Comparison of ENCODE assay signal across 9 cellular contexts in the genomic region with DNA sequence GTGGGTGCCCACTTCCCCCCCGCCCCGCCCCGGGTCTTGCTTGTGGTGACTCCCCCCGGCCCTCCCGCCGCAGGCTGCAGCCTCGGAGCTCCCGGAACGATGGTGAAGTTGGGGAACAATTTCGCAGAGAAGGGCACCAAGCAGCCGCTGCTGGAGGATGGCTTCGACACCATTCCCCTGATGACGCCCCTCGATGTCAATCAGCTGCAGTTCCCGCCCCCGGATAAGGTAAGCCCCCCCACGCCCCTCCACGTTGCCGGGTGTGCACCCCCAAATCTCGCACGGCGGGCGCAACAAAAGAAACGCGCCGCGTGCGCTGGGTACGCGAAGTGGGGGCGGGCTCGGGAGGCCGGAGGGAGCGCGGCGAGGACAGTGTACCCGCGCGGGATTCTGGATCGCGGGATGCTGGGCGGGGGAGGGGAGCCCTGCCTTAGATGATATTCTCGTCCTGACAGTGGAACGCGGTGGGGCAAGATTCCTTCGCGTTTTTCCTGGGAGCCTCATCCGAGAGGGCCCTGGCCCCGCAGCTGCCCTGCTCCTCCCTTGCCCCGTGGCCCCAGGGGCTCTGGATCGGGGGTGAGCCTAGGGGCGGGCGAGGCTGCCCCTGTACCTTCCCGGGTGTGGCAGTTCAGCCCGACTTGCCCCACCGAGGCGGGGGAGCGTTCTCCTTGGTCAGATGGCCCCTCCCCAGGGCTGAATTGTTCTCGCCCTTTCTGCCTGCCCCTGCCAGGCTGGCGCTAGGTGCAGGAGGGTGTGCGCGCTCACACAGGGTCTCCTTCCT. TPM values are rescaled to one million over a fixed set of nuclear protein-coding genes. Genes with fewer than 3 reads are reported as not detected.
DNase-seq lines count a peak whose midpoint lies in the region; ATAC-seq and TF ChIP-seq lines count a peak whose summit lies in the region.
"Had no signal": no experiment of that assay in that cellular context is flagged by ENCODE, and none has a peak within 500 bp of the region (broad histone marks: within the 10 kb centered on the region; RNA-seq: fewer than 3 reads in every experiment).

No MANE protein-coding gene starts in this region.

- H2BK120ac ChIP-seq in trophoblast cell (ENCODE audit: insufficient read depth, low read length, poor library complexity): no peak overlapping the region

- peak overlapping the region; percentile 78 for H4K91ac ChIP-seq in trophoblast cell (ENCODE audit: low read depth, low read length)

- H3K27me3 ChIP-seq in GM06990 (replicated peaks; ENCODE audit: control insufficient read depth, insufficient read depth, low read length) (no peaks in the 10 kb centered on the region; the same call in 1 of the 2 replicates), NT2/D1 (ENCODE audit: insufficient read depth, insufficient read length) (peaks cover 72% of the 10 kb centered on the region), trophoblast cell (ENCODE audit: insufficient read depth, low read length) (peaks cover 26% of the 10 kb centered on the region)

- H2AFZ ChIP-seq in trophoblast cell (ENCODE audit: insufficient read depth, low read length, poor library complexity): peak overlapping the region; percentile 37

- no peak overlapping the region for H2AK5ac ChIP-seq in trophoblast cell (ENCODE audit: low read length)

- H3K27ac Mint-ChIP-seq in endothelial cell (ENCODE audit: unreplicated experiment): no peak overlapping the region

- no peak overlapping the region for H3K27ac ChIP-seq in trophoblast cell (ENCODE audit: low read depth, low read length)

- peaks cover 8% of the 10 kb centered on the region for H3K4me1 Mint-ChIP-seq in endothelial cell (ENCODE audit: unreplicated experiment)

- H3K36me3 ChIP-seq in GM06990 (ENCODE audit: control insufficient read depth, insufficient read depth, low read length) (no peaks in the 10 kb centered on the region), NT2/D1 (ENCODE audit: insufficient read depth, insufficient read length, low read length) (peaks cover 10% of the 10 kb centered on the region), trophoblast cell (ENCODE audit: control insufficient read depth in 1 of 2, insufficient read depth in 2 of 2, low read length in 2 of 2) (peaks cover 12 to 21% of the 10 kb centered on the region in 2 experiments)

- ATAC-seq in HG03097 (IDR thresholded peaks at IDR 0.05; ENCODE audit: low FRiP score, unreplicated experiment): no peak
- ATAC-seq in activated CD4-positive, CD25-positive, alpha-beta regulatory T cell treated with anti-CD3 and anti-CD28 coated beads, Interleukin-2, amount 50 U/mL, for 24 hours: no peak
- ATAC-seq: HCT116 had no signal

- peak overlapping the region; percentile 24 for H4K12ac ChIP-seq in trophoblast cell (ENCODE audit: low read depth, low read length)

- H3K23ac ChIP-seq in trophoblast cell (ENCODE audit: low read length): no peak overlapping the region

- H3K79me1 ChIP-seq in trophoblast cell (ENCODE audit: low read length): peaks cover 15% of the 10 kb centered on the region

- H3K4me3 Mint-ChIP-seq in endothelial cell (ENCODE audit: unreplicated experiment): peak overlapping the region; percentile 81

- peak overlapping the region; percentile 69 for H3K4me2 ChIP-seq in trophoblast cell (ENCODE audit: low read length)

- no peak overlapping the region for H3K4ac ChIP-seq in trophoblast cell (ENCODE audit: low read depth, low read length)

- peak overlapping the region; percentile 63 for H3K4me3 ChIP-seq in GM06990 (replicated peaks; ENCODE audit: low read depth, low read length)
- H3K4me3 ChIP-seq in NT2/D1 (ENCODE audit: insufficient read length, low read depth): peak overlapping the region; percentile 68
- peak overlapping the region; percentile 79 for H3K4me3 ChIP-seq in trophoblast cell (ENCODE audit: low read depth, low read length)

- peak overlapping the region; percentile 37 for H3K18ac ChIP-seq in trophoblast cell (ENCODE audit: low read length)

- no peak for DNase-seq in GM06990 (ENCODE audit: extremely low read depth, insufficient read length)
- no peak for DNase-seq in NT2/D1 (ENCODE audit: low read depth, low spot score)
- DNase-seq in endothelial cell (ENCODE audit: low spot score): no peak
- DNase-seq in trophoblast cell: peak; percentile 51 to 63
- DNase-seq in NCI-H446 treated with DMSO at 0.1 percent for 48 hours (lab: John Stamatoyannopoulos, UW): no peak
- no peak for DNase-seq in KBM-7

- H3K36me3 Mint-ChIP-seq in endothelial cell (ENCODE audit: low read depth, unreplicated experiment): peaks cover 8% of the 10 kb centered on the region

- no peak for TF ChIP-seq CTCF in GM06990 (IDR thresholded peaks at IDR 0.05; ENCODE audit: insufficient read depth, low read length, poor library complexity, severe bottlenecking)
- no peak for TF ChIP-seq CTCF in endothelial cell (IDR thresholded peaks at IDR 0.05; ENCODE audit: unreplicated experiment)

- no peak overlapping the region for H2BK5ac ChIP-seq in trophoblast cell (ENCODE audit: low read depth, low read length, poor library complexity)

- no peak overlapping the region for H3K14ac ChIP-seq in trophoblast cell (ENCODE audit: low read length)

- H3K9me3 Mint-ChIP-seq in endothelial cell (ENCODE audit: unreplicated experiment): no peaks in the 10 kb centered on the region

- in situ Hi-C loops in KBM-7 (cut with MboI; ENCODE audit: low pct_unique_long_range_greater_than_20kb, low sequenced_read_pairs): no loop called here

- no peak overlapping the region for H2BK12ac ChIP-seq in trophoblast cell (ENCODE audit: low read length)

- H3K27me3 Mint-ChIP-seq in endothelial cell (ENCODE audit: unreplicated experiment): peaks cover 10% of the 10 kb centered on the region

- WGBS in trophoblast cell (ENCODE audit: extremely low coverage, insufficient coverage, insufficient read length): no CpG with 5 or more reads among the region's 62 CpGs

- H3K4me1 ChIP-seq in NT2/D1 (ENCODE audit: insufficient read depth, insufficient read length): peaks cover 7% of the 10 kb centered on the region
- H3K4me1 ChIP-seq in trophoblast cell (ENCODE audit: control insufficient read depth in 1 of 2, insufficient read depth in 2 of 2, low read length in 2 of 2): peaks cover 14 to 15% of the 10 kb centered on the region in 2 experiments

- no peaks in the 10 kb centered on the region for H3K9me3 ChIP-seq in NT2/D1 (ENCODE audit: insufficient read depth, low read length)
- peaks cover 2% of the 10 kb centered on the region for H3K9me3 ChIP-seq in trophoblast cell (ENCODE audit: insufficient read depth, low read depth, low read length)

- peak overlapping the region; percentile 34 for H3K9ac ChIP-seq in NT2/D1 (ENCODE audit: insufficient read length, low read depth)
- peak overlapping the region; percentile 55 for H3K9ac ChIP-seq in trophoblast cell (ENCODE audit: low read length)

- H4K8ac ChIP-seq in trophoblast cell (ENCODE audit: low read depth, low read length): peak overlapping the region; percentile 37

- H3K79me2 ChIP-seq in trophoblast cell (ENCODE audit: control insufficient read depth, insufficient read depth, low read length, poor library complexity): peaks cover 4% of the 10 kb centered on the region

RNA-seq across cellular contexts. Expression of gene NSG1, which starts 0.8 kb away (rescaled TPM):
- total RNA-seq in endothelial cell (ENCODE audit: unreplicated experiment): 2.9 TPM
- polyA plus RNA-seq in trophoblast cell (2013): 54.6 and 54.7 TPM in 2 replicates

Comparison
In these comparisons a context has a peak if more than half of its experiments do, and no peak if none do; other contexts are left out.
1. DNase-seq: peak in trophoblast cell (2 of 2); none in GM06990 (single experiment), NT2/D1 (single experiment), endothelial cell (single experiment), NCI-H446 treated with DMSO at 0.1 percent for 48 hours (single experiment) and KBM-7 (single experiment).
2. Peak in every context shown above with its lines, with median percentiles within 50 percentile points of each other: H3K4me3 ChIP-seq.